In the genomic region with DNA sequence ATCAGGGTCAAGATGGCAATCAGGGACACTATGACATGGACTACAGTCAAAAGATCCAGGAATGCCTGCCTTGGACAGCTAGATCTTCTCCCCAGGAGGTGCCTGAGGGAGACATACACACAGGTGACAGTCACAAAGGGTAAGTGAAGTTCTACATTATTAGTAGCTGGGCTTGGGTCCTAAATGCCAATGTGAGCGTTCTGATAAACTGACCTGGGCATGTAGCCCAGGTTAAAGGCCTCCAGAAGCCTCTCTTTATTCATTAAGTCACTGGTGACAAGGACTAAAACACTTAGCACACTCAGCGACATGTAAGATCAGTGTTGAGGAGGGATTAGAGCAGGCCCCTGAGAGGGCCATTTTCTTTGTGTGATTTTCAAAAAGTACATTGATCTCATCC, we compare ENCODE assay signal across 21 cellular contexts.
"Had no signal": no experiment of that assay in that cellular context is flagged by ENCODE, and none has a peak within 500 bp of the region (broad histone marks: within the 10 kb centered on the region; RNA-seq: fewer than 3 reads in every experiment).

No MANE protein-coding gene starts in this region.

- H3K79me2 ChIP-seq: hepatocyte had no signal

- H3K27me3 ChIP-seq: heart right ventricle, hepatocyte, left lung, pancreas, sigmoid colon, spleen, tibial nerve, uterus had no signal

- H3K4me1 ChIP-seq: lower lobe of right lung, pancreas, prostate gland, spleen, tibial nerve, uterus had no signal

- H2AFZ ChIP-seq: hepatocyte had no signal

- ATAC-seq: left lung; lower lobe of right lung; naive thymus-derived CD8-positive, alpha-beta T cell; pancreas; stimulated activated effector memory CD8-positive, alpha-beta T cell treated with anti-CD3 and anti-CD28 coated beads, Interleukin-12 subunit alpha, Interleukin-12 subunit beta, amount 100 ng/mL, for 72 hours had no signal

- H3K4me2 ChIP-seq: hepatocyte had no signal

- H3K36me3 ChIP-seq: left lung, lower lobe of right lung, pancreas, prostate gland, spleen, uterus had no signal

- H3K4me3 ChIP-seq: heart right ventricle, hepatocyte, left lung, lower lobe of right lung, pancreas, prostate gland, sigmoid colon, spleen, tibial nerve, uterus had no signal

- H3K27ac ChIP-seq: hepatocyte, left lung, lower lobe of right lung, pancreas, prostate gland, sigmoid colon, spleen, tibial nerve, uterus had no signal

- H3K9me3 ChIP-seq: left lung, lower lobe of right lung, pancreas, prostate gland, sigmoid colon, tibial nerve, uterus had no signal

- DNase-seq: glutamatergic neuron; heart right ventricle; islet precursor cell; left lung; lower lobe of right lung; mammary epithelial cell; mesenchymal stem cell; naive thymus-derived CD8-positive, alpha-beta T cell; nucleus accumbens; pancreas; posterior cingulate gyrus; sigmoid colon; spleen; stimulated activated CD4-positive, alpha-beta T cell treated with anti-CD3 and anti-CD28 coated beads, Interleukin-4, amount 100 ng/mL, for 24 hours; stimulated activated naive CD4-positive, alpha-beta T cell; substantia nigra; uterus had no signal
